In genomic region chr20:52160049-52160448, GRCh38 we compare ENCODE assay signal across 28 cellular contexts.
"Had no signal": no experiment of that assay in that cellular context is flagged by ENCODE, and none has a peak within 500 bp of the region (broad histone marks: within the 10 kb centered on the region; RNA-seq: fewer than 3 reads in every experiment).

No MANE protein-coding gene starts in this region.

- DNase-seq: naive B cell; naive thymus-derived CD8-positive, alpha-beta T cell; nephron progenitor cell; occipital lobe; ovary; psoas muscle; right cardiac atrium; right lobe of liver; sigmoid colon; small intestine; stimulated activated CD4-positive, alpha-beta T cell treated with anti-CD3 and anti-CD28 coated beads, Interleukin-12 subunit alpha, Interleukin-12 subunit beta, amount 100 ng/mL, for 4 hours; stimulated activated CD4-positive, alpha-beta T cell treated with anti-CD3 and anti-CD28 coated beads, Interleukin-1b, Interleukin-23, amount 100 ng/mL, for 48 hours; stimulated activated CD4-positive, alpha-beta T cell treated with anti-CD3 and anti-CD28 coated beads, Interleukin-4, amount 100 ng/mL, for 1 hour; stimulated activated CD4-positive, alpha-beta T cell treated with anti-CD3 and anti-CD28 coated beads, Interleukin-4, amount 100 ng/mL, for 4 hours; stimulated activated CD8-positive, alpha-beta memory T cell treated with anti-CD3 and anti-CD28 coated beads, Interleukin-4, amount 100 ng/mL, for 48 hours; stimulated activated naive B cell treated with anti-CD40 and anti-IgM and Interleukin-4, amounts not matched to agents 10 μg/mL and 1 μg/mL and 100 μg/mL, for 72 hours; stimulated activated naive CD4-positive, alpha-beta T cell treated with Interleukin-2 at 50 U/mL for 16 hours; stomach; trophoblast cell had no signal

- H3K27me3 ChIP-seq: ovary, right lobe of liver, sigmoid colon, stomach, thyroid gland, tibial nerve, upper lobe of left lung, vagina had no signal

- H2AFZ ChIP-seq: parathyroid adenoma had no signal

- H3K27me3 Mint-ChIP-seq: naive B cell; naive thymus-derived CD8-positive, alpha-beta T cell; progenitor cell of endocrine pancreas; stimulated activated naive B cell treated with anti-CD40 and anti-IgM and Interleukin-4, amounts not matched to agents 10 μg/mL and 1 μg/mL and 100 μg/mL, for 72 hours; stimulated activated naive CD8-positive, alpha-beta T cell treated with anti-CD3 and anti-CD28 coated beads, Interleukin-15, Interleukin-2, amounts not matched to agents 100 ng/mL and 50 ng/mL, for 24 hours had no signal

- H3K36me3 ChIP-seq: ovary had no signal

- H3K4me1 Mint-ChIP-seq: naive B cell; naive thymus-derived CD8-positive, alpha-beta T cell; nephron progenitor cell; neural crest cell; stimulated activated naive B cell treated with anti-CD40 and anti-IgM and Interleukin-4, amounts not matched to agents 10 μg/mL and 1 μg/mL and 100 μg/mL, for 72 hours had no signal

- H3K4me1 ChIP-seq: parathyroid adenoma, psoas muscle, right lobe of liver, sigmoid colon, stomach, thyroid gland, tibial nerve, upper lobe of left lung, vagina had no signal

- H3K27ac ChIP-seq: ovary, parathyroid adenoma, psoas muscle, right lobe of liver, sigmoid colon, stomach, thoracic aorta, thyroid gland, tibial nerve, upper lobe of left lung, vagina had no signal

- H3K9me3 ChIP-seq: ovary, psoas muscle, right lobe of liver, sigmoid colon, thyroid gland, vagina had no signal

- H3K4me3 Mint-ChIP-seq: naive B cell; naive thymus-derived CD8-positive, alpha-beta T cell; nephron progenitor cell; neural crest cell; stimulated activated naive B cell treated with anti-CD40 and anti-IgM and Interleukin-4, amounts not matched to agents 10 μg/mL and 1 μg/mL and 100 μg/mL, for 72 hours; stimulated activated naive CD8-positive, alpha-beta T cell treated with anti-CD3 and anti-CD28 coated beads, Interleukin-15, Interleukin-2, amounts not matched to agents 100 ng/mL and 50 ng/mL, for 24 hours had no signal

- H3K9me3 Mint-ChIP-seq: stimulated activated naive CD8-positive, alpha-beta T cell treated with anti-CD3 and anti-CD28 coated beads, Interleukin-15, Interleukin-2, amounts not matched to agents 100 ng/mL and 50 ng/mL, for 24 hours had no signal

- ATAC-seq: naive thymus-derived CD8-positive, alpha-beta T cell; psoas muscle; right cardiac atrium; right lobe of liver; stimulated activated naive B cell treated with anti-CD40 and anti-IgM and Interleukin-4, amounts not matched to agents 10 μg/mL and 1 μg/mL and 100 μg/mL, for 72 hours had no signal

- H3K9ac ChIP-seq: parathyroid adenoma had no signal

- H3K27ac Mint-ChIP-seq: naive thymus-derived CD8-positive, alpha-beta T cell; nephron progenitor cell; progenitor cell of endocrine pancreas; stimulated activated naive B cell treated with anti-CD40 and anti-IgM and Interleukin-4, amounts not matched to agents 10 μg/mL and 1 μg/mL and 100 μg/mL, for 72 hours; stimulated activated naive CD8-positive, alpha-beta T cell treated with anti-CD3 and anti-CD28 coated beads, Interleukin-15, Interleukin-2, amounts not matched to agents 100 ng/mL and 50 ng/mL, for 24 hours had no signal

- H3K4me3 ChIP-seq: ovary, psoas muscle, right lobe of liver, sigmoid colon, stomach, thoracic aorta, thyroid gland, tibial nerve, upper lobe of left lung, vagina had no signal
